ENCODE assay signal across 8 cellular contexts in genomic region chr20:44475372-44475693, GRCh38.
DNase-seq lines count a peak whose midpoint lies in the region; ATAC-seq and TF ChIP-seq lines count a peak whose summit lies in the region.

No MANE protein-coding gene starts in this region.

- H3K9me3 Mint-ChIP-seq in nephron = no peaks in the 10 kb centered on the region

- H3K27me3 Mint-ChIP-seq in nephron (ENCODE audit: low read depth) = no peaks in the 10 kb centered on the region

- H3K4me3 Mint-ChIP-seq in nephron = peak overlapping the region; percentile 89 to 96 (median 95)

- DNase-seq in MM.1S = no peak
- no peak for DNase-seq in central memory CD4-positive, alpha-beta T cell
- no peak for DNase-seq in NCI-H2227 treated with DMSO at 0.1 percent for 48 hours (lab: John Stamatoyannopoulos, UW)
- DNase-seq in cerebellar nuclear complex (lab: John Stamatoyannopoulos, UW) = no peak

- H3K9ac ChIP-seq in BLaER1 (peak overlapping the region; percentile 87), MM.1S (ENCODE audit: low read length) (peak overlapping the region; percentile 98), duodenal mucosa (ENCODE audit: low read depth in 1 of 2, low read length in 2 of 2) (peak overlapping the region; percentile 89 to 98)

- ATAC-seq in HG02852 (IDR thresholded peaks at IDR 0.05; ENCODE audit: unreplicated experiment) = no peak

- H3K36me3 ChIP-seq in BLaER1 (peaks cover 3% of the 10 kb centered on the region; the same call in 1 of the 2 replicates), MM.1S (replicated peaks; ENCODE audit: insufficient read depth, low read length) (no peaks in the 10 kb centered on the region), duodenal mucosa (ENCODE audit: control insufficient read depth in 1 of 2, insufficient read depth in 2 of 2, low read length in 2 of 2) (peaks cover 6 to 8% of the 10 kb centered on the region in 2 donors)

- H3K9me3 ChIP-seq in BLaER1 (no peaks in the 10 kb centered on the region), MM.1S (replicated peaks; ENCODE audit: insufficient read depth, low read length) (no peaks in the 10 kb centered on the region), duodenal mucosa (ENCODE audit: control insufficient read depth in 1 of 2, low read length in 2 of 2) (no peaks in the 10 kb centered on the region)

- H2AFZ ChIP-seq in MM.1S (ENCODE audit: low read length) = peak overlapping the region; percentile 99

- peak overlapping the region; percentile 94 for H3K27ac ChIP-seq in BLaER1
- no peak overlapping the region for H3K27ac ChIP-seq in MM.1S (ENCODE audit: low read length)
- peak overlapping the region; percentile 64 for H3K27ac ChIP-seq in duodenal mucosa (ENCODE audit: low read depth, low read length)

- H4K20me1 ChIP-seq in BLaER1 = peaks cover 18% of the 10 kb centered on the region
- H4K20me1 ChIP-seq in MM.1S (ENCODE audit: insufficient read depth, low read length) = no peaks in the 10 kb centered on the region

- no peaks in the 10 kb centered on the region for H3K9me2 ChIP-seq in MM.1S (replicated peaks; ENCODE audit: insufficient read depth, low read length)

- H3K36me3 Mint-ChIP-seq in nephron (ENCODE audit: low read depth) = peaks cover 2% of the 10 kb centered on the region

- H3K4me2 ChIP-seq in BLaER1 = peak overlapping the region; percentile 98
- H3K4me2 ChIP-seq in MM.1S (ENCODE audit: low read depth, low read length) = peak overlapping the region; percentile 88

- peak overlapping the region; percentile 50 to 90 (median 82) for H3K27ac Mint-ChIP-seq in nephron

- H3K27me3 ChIP-seq in BLaER1 = no peaks in the 10 kb centered on the region
- no peaks in the 10 kb centered on the region for H3K27me3 ChIP-seq in MM.1S (replicated peaks; ENCODE audit: insufficient read depth, low read length)
- no peaks in the 10 kb centered on the region for H3K27me3 ChIP-seq in duodenal mucosa (ENCODE audit: control insufficient read depth in 1 of 2, insufficient read depth in 2 of 2, low read length in 2 of 2)

- H3K4me1 ChIP-seq in BLaER1 (peaks cover 33% of the 10 kb centered on the region), MM.1S (ENCODE audit: low read length) (peaks cover 9% of the 10 kb centered on the region), duodenal mucosa (ENCODE audit: control insufficient read depth in 1 of 2, insufficient read depth in 2 of 2, low read length in 2 of 2) (peaks cover 5 to 22% of the 10 kb centered on the region in 2 donors)

- H3F3A ChIP-seq in MM.1S (ENCODE audit: insufficient read depth, low read length) = no peaks in the 10 kb centered on the region

- no peak for TF ChIP-seq CTCF in MM.1S (IDR thresholded peaks at IDR 0.05; ENCODE audit: low read length)
- TF ChIP-seq CTCF in nephron (IDR thresholded peaks at IDR 0.05; ENCODE audit: unreplicated experiment in 3 of 3) = no peak

- H3K79me2 ChIP-seq in MM.1S (ENCODE audit: low read length) = peaks cover 15% of the 10 kb centered on the region

- H3K4me1 Mint-ChIP-seq in nephron = peaks cover 27% of the 10 kb centered on the region

- peak overlapping the region; percentile 84 for H3K4me3 ChIP-seq in BLaER1
- peak overlapping the region; percentile 97 for H3K4me3 ChIP-seq in MM.1S (ENCODE audit: low read length)
- peak overlapping the region; percentile 84 to 97 for H3K4me3 ChIP-seq in duodenal mucosa (ENCODE audit: low read depth in 1 of 2, low read length in 2 of 2)
